In the genomic region with DNA sequence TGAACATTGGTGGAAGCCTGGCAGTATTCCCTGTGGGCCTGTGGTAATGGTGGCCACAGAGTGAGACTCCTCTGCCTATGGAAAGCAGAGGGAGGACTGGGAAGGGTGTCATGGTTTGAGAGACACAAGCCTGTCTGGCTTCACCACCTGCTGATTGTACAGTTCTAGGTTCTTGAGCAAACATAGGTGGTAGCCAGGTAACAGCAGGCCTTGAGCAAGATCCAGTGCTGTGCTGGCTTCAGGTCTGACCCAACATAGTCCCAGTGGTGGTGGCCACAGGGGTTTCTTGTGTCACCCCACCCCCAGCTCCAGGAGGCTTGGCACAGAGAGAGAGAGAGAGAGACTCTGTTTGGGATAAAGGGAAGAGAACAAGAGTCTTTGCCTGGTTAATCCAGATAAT, we compare ENCODE assay signal across 26 cellular contexts.
"Had no signal": no experiment of that assay in that cellular context is flagged by ENCODE, and none has a peak within 500 bp of the region (broad histone marks: within the 10 kb centered on the region; RNA-seq: fewer than 3 reads in every experiment).

No MANE protein-coding gene starts in this region.

- FAIRE-seq: keratinocyte had no signal

- DNase-seq: kidney glomerular epithelial cell; left cardiac atrium; left lung; mesendoderm; naive B cell; natural killer cell; nephron progenitor cell; ovary; spleen; stimulated activated CD4-positive, alpha-beta T cell treated with anti-CD3 and anti-CD28 coated beads, Interleukin-4, amount 100 ng/mL, for 24 hours; stimulated activated naive CD4-positive, alpha-beta T cell; tibial artery; uterus had no signal

- H3K4me1 ChIP-seq: left lung, right atrium auricular region, spleen, suprapubic skin, tibial artery, uterus had no signal

- H3K36me3 Mint-ChIP-seq: mesothelial cell of epicardium; stimulated activated effector memory CD8-positive, alpha-beta T cell treated with anti-CD3 and anti-CD28 coated beads, Interleukin-12 subunit alpha, Interleukin-12 subunit beta, amount 100 ng/mL, for 72 hours; type B pancreatic cell had no signal

- H3K4me3 Mint-ChIP-seq: mesothelial cell of epicardium; naive B cell; natural killer cell; nephron progenitor cell; stimulated activated effector memory CD8-positive, alpha-beta T cell treated with anti-CD3 and anti-CD28 coated beads, Interleukin-12 subunit alpha, Interleukin-12 subunit beta, amount 100 ng/mL, for 72 hours; stimulated activated naive CD8-positive, alpha-beta T cell treated with anti-CD3 and anti-CD28 coated beads, Interleukin-15, Interleukin-2, amounts not matched to agents 100 ng/mL and 50 ng/mL, for 24 hours; type B pancreatic cell had no signal

- H3K27ac ChIP-seq: hepatocyte, left lung, ovary, right atrium auricular region, skin epidermis, spleen, suprapubic skin, thoracic aorta, tibial artery, uterus had no signal

- H3K27me3 ChIP-seq: hepatocyte, left lung, ovary, right atrium auricular region, spleen, suprapubic skin, tibial artery, uterus had no signal

- H3K4me2 ChIP-seq: hepatocyte had no signal

- H3K27ac Mint-ChIP-seq: mesothelial cell of epicardium; natural killer cell; nephron progenitor cell; progenitor cell of endocrine pancreas; stimulated activated effector memory CD8-positive, alpha-beta T cell treated with anti-CD3 and anti-CD28 coated beads, Interleukin-12 subunit alpha, Interleukin-12 subunit beta, amount 100 ng/mL, for 72 hours; stimulated activated naive CD8-positive, alpha-beta T cell treated with anti-CD3 and anti-CD28 coated beads, Interleukin-15, Interleukin-2, amounts not matched to agents 100 ng/mL and 50 ng/mL, for 24 hours; type B pancreatic cell had no signal

- H3K4me1 Mint-ChIP-seq: mesothelial cell of epicardium; natural killer cell; nephron progenitor cell; stimulated activated effector memory CD8-positive, alpha-beta T cell treated with anti-CD3 and anti-CD28 coated beads, Interleukin-12 subunit alpha, Interleukin-12 subunit beta, amount 100 ng/mL, for 72 hours had no signal

- H3K9me3 ChIP-seq: ovary, right atrium auricular region, thoracic aorta, uterus had no signal

- H3K36me3 ChIP-seq: left lung, ovary, right atrium auricular region, spleen, suprapubic skin, thoracic aorta, tibial artery, uterus had no signal

- H3K9me3 Mint-ChIP-seq: stimulated activated effector memory CD8-positive, alpha-beta T cell treated with anti-CD3 and anti-CD28 coated beads, Interleukin-12 subunit alpha, Interleukin-12 subunit beta, amount 100 ng/mL, for 72 hours had no signal

- ATAC-seq: left cardiac atrium; left lung; natural killer cell; sciatic nerve; stimulated activated effector memory CD8-positive, alpha-beta T cell treated with anti-CD3 and anti-CD28 coated beads, Interleukin-12 subunit alpha, Interleukin-12 subunit beta, amount 100 ng/mL, for 72 hours had no signal

- H3K4me3 ChIP-seq: hepatocyte, left lung, lung, ovary, right atrium auricular region, skin epidermis, spleen, suprapubic skin, thoracic aorta, tibial artery, uterus had no signal
